Comparison of ENCODE assay signal across 26 cellular contexts in genomic region chr2:199499005-199499404, GRCh38.
"Had no signal": no experiment of that assay in that cellular context is flagged by ENCODE, and none has a peak within 500 bp of the region (broad histone marks: within the 10 kb centered on the region; RNA-seq: fewer than 3 reads in every experiment).

No MANE protein-coding gene starts in this region.

- H3K4me3 ChIP-seq: colonic mucosa, esophagus squamous epithelium, gastrocnemius medialis, heart right ventricle, left lung, lower lobe of right lung, mucosa of descending colon had no signal

- H3K9me3 ChIP-seq: colonic mucosa, esophagus squamous epithelium, gastrocnemius medialis, heart right ventricle, left lung, lower lobe of right lung, mucosa of descending colon had no signal

- H3K27me3 ChIP-seq: colonic mucosa, gastrocnemius medialis had no signal

- DNase-seq: colonic mucosa; cortex of kidney; effector CD8-positive, alpha-beta T cell; effector memory CD8-positive, alpha-beta T cell; endodermal cell; erythroblast; esophagus squamous epithelium; foreskin fibroblast; foreskin melanocyte; gastrocnemius medialis; glutamatergic neuron; head of caudate nucleus; heart right ventricle; hippocampal formation; left cardiac atrium; left lung; left ventricle myocardium superior; lower lobe of right lung; mesenchymal stem cell; mucosa of descending colon; naive B cell had no signal

- H3K36me3 ChIP-seq: colonic mucosa, esophagus squamous epithelium, gastrocnemius medialis, heart right ventricle, left lung, lower lobe of right lung had no signal

- ATAC-seq: effector memory CD8-positive, alpha-beta T cell; esophagus mucosa; gastrocnemius medialis; heart right ventricle; left cardiac atrium; left lung; left ventricle myocardium superior; lower lobe of right lung; mucosa of descending colon had no signal

- H3K27ac ChIP-seq: colonic mucosa, epithelial cell of prostate, esophagus squamous epithelium, gastrocnemius medialis, heart right ventricle, left lung, lower lobe of right lung had no signal

- H3K4me1 ChIP-seq: colonic mucosa, esophagus squamous epithelium, gastrocnemius medialis, heart right ventricle, left lung, lower lobe of right lung had no signal

- FAIRE-seq: endometrium, islet of Langerhans, keratinocyte had no signal
